Comparison of ENCODE assay signal across 21 cellular contexts in genomic region chr21:35465750-35466149, GRCh38.
DNase-seq lines count a peak whose midpoint lies in the region; ATAC-seq and TF ChIP-seq lines count a peak whose summit lies in the region.
"Had no signal": no experiment of that assay in that cellular context is flagged by ENCODE, and none has a peak within 500 bp of the region (broad histone marks: within the 10 kb centered on the region; RNA-seq: fewer than 3 reads in every experiment).

No MANE protein-coding gene starts in this region.

- H3K9me3 Mint-ChIP-seq in dendritic cell treated with granulocyte-macrophage colony-stimulating factor and Interleukin-4, amounts not matched to agents 40 ng/mL and 50 ng/mL, for 4 days, result peaks cover 40% of the 10 kb centered on the region

- H3K36me3 ChIP-seq in lower lobe of right lung, result no peaks in the 10 kb centered on the region
- H3K36me3 ChIP-seq: BE2C; BLaER1 treated with 17β-estradiol and CSF1 and Interleukin-3, amounts not matched to agents 10 nM and 100 nM had no signal

- intact Hi-C loops in left ventricle myocardium superior (cut with micrococcal nuclease) (no loop called here), Right ventricle myocardium superior (cut with DNase I) (no loop called here), lower lobe of right lung (cut with DNase I) (no loop called here)
- intact Hi-C loops in dendritic cell treated with granulocyte-macrophage colony-stimulating factor and Interleukin-4, amounts not matched to agents 40 ng/mL and 50 ng/mL, for 4 days (cut with micrococcal nuclease), result no loop called here

- H3K4me1 Mint-ChIP-seq in dendritic cell treated with granulocyte-macrophage colony-stimulating factor and Interleukin-4, amounts not matched to agents 40 ng/mL and 50 ng/mL, for 4 days (ENCODE audit: low read depth), result peaks cover 37% of the 10 kb centered on the region
- H3K4me1 Mint-ChIP-seq: CD4-positive, CD25-positive, alpha-beta regulatory T cell had no signal

- no peak overlapping the region for H3K4me3 Mint-ChIP-seq in dendritic cell treated with granulocyte-macrophage colony-stimulating factor and Interleukin-4, amounts not matched to agents 40 ng/mL and 50 ng/mL, for 4 days
- H3K4me3 Mint-ChIP-seq: CD4-positive, CD25-positive, alpha-beta regulatory T cell; CD8-positive, alpha-beta T cell had no signal

- no peaks in the 10 kb centered on the region for H3K9me3 ChIP-seq in lower lobe of right lung
- H3K9me3 ChIP-seq: A549, BE2C, Caco-2 had no signal

- peak overlapping the region; percentile 74 for H3K27ac Mint-ChIP-seq in dendritic cell treated with granulocyte-macrophage colony-stimulating factor and Interleukin-4, amounts not matched to agents 40 ng/mL and 50 ng/mL, for 4 days
- H3K27ac Mint-ChIP-seq: CD4-positive, CD25-positive, alpha-beta regulatory T cell; CD8-positive, alpha-beta T cell had no signal

- TF ChIP-seq CTCF in lower lobe of right lung (IDR thresholded peaks at IDR 0.05), result no peak

- no peaks in the 10 kb centered on the region for H3K27me3 Mint-ChIP-seq in dendritic cell treated with granulocyte-macrophage colony-stimulating factor and Interleukin-4, amounts not matched to agents 40 ng/mL and 50 ng/mL, for 4 days

- no peak overlapping the region for H3K4me3 ChIP-seq in lower lobe of right lung
- H3K4me3 ChIP-seq: A549; BLaER1 treated with 17β-estradiol and CSF1 and Interleukin-3, amounts not matched to agents 10 nM and 100 nM had no signal

- H3K27ac ChIP-seq in lower lobe of right lung, result peak overlapping the region; percentile 15
- H3K27ac ChIP-seq: A549; BLaER1 treated with 17β-estradiol and CSF1 and Interleukin-3, amounts not matched to agents 10 nM and 100 nM had no signal

- H3K36me3 Mint-ChIP-seq in dendritic cell treated with granulocyte-macrophage colony-stimulating factor and Interleukin-4, amounts not matched to agents 40 ng/mL and 50 ng/mL, for 4 days (ENCODE audit: low read depth), result peaks cover 13% of the 10 kb centered on the region
- H3K36me3 Mint-ChIP-seq: CD4-positive, CD25-positive, alpha-beta regulatory T cell; CD8-positive, alpha-beta T cell had no signal

- no peaks in the 10 kb centered on the region for H3K27me3 ChIP-seq in lower lobe of right lung (ENCODE audit: low read depth)
- H3K27me3 ChIP-seq: BE2C; BLaER1 treated with 17β-estradiol and CSF1 and Interleukin-3, amounts not matched to agents 10 nM and 100 nM had no signal

- DNase-seq in left ventricle myocardium superior, result no peak
- no peak for DNase-seq in Right ventricle myocardium superior
- DNase-seq in lower lobe of right lung, result no peak
- DNase-seq in NCI-H510A treated with DMSO at 0.1 percent for 48 hours (lab: John Stamatoyannopoulos, UW), result no peak
- DNase-seq in occipital lobe (lab: John Stamatoyannopoulos, UW), result no peak
- no peak for DNase-seq in activated effector memory CD4-positive, alpha-beta T cell treated with anti-CD3 and anti-CD28 coated beads, Interleukin-2, amount 50 U/mL, for 16 hours
- DNase-seq: 8988T; ACHN; AML-193; BE2C; Caco-2; CD4-positive, CD25-positive, alpha-beta regulatory T cell; CD8-positive, alpha-beta T cell; DMS153; DND-41; GOT3; H7; HCEC 1CT had no signal

- ATAC-seq in left ventricle myocardium superior (peak; percentile 29), Right ventricle myocardium superior (ENCODE audit: poor library complexity) (no peak), lower lobe of right lung (peak; percentile 59 to 65)
- ATAC-seq: A549; CD8-positive, alpha-beta T cell had no signal

- H3K4me1 ChIP-seq in lower lobe of right lung, result peaks cover 6% of the 10 kb centered on the region
- H3K4me1 ChIP-seq: A549, BE2C, Caco-2 had no signal
